Comparison of ENCODE assay signal across 8 cellular contexts in genomic region chr22:25844601-25845000, GRCh38.
"Had no signal": no experiment of that assay in that cellular context is flagged by ENCODE, and none has a peak within 500 bp of the region (broad histone marks: within the 10 kb centered on the region; RNA-seq: fewer than 3 reads in every experiment).

No MANE protein-coding gene starts in this region.

- H3K27ac Mint-ChIP-seq: HFFc6 had no signal

- H3K27ac ChIP-seq: GM23248 had no signal

- H3K4me3 Mint-ChIP-seq: HFFc6 had no signal

- H3K9me3 ChIP-seq: HAP-1 had no signal

- ATAC-seq: HCT116, K562 had no signal

- DNase-seq: GM23248, GOT3, H7, HFFc6, IMR-90 had no signal

- H2AFZ ChIP-seq: GM23248 had no signal

- H3K4me3 ChIP-seq: GM23248, HAP-1, K562 had no signal

- H3K36me3 ChIP-seq: HAP-1 had no signal

- H3K4me1 ChIP-seq: HAP-1 had no signal
